ENCODE assay signal across 8 cellular contexts in the genomic region with DNA sequence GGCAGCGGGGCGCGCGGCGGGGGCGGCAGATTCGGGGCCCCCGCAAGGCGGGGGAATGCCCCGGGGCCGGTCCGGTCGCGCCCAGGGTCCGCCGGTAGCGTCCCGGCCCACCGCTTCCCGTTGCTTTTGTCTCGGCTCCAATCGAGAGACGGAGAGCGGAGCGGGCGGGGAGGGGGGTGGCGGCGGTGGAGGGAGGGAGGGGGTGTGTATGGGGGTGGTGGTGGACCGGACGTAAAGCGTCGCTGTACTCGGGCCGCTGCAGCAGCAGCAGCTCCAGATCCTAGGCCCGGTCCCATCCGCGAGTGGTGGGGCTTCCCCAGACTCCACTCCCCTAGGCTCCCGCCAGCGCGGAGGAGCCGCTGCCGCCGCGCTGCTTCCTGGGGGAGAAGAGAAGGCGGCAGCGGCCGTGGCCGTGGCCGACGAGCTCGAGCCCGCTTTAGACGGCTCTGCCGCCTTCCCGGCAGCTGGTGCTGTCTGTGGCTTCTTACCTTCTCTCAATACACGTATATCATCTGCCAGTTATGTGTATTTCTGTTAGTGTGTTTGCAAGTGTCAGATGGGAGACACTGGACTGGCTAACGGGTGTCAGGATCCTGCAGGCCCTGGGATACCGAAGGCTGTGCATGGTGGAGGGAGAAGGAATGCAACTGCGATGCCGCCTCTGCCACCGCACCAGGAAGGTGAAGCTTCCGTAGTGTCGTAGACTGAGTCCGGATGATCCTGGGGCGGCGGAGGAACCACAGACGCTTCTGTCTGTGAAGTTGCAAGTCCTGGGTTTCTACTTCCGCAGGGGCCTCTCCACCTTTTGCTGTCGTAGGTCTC. TPM values are rescaled to one million over a fixed set of nuclear protein-coding genes. Genes with fewer than 3 reads are reported as not detected.
A peak's percentile ranks its signal among the peaks of the same experiment; 100 is the strongest.
DNase-seq lines count a peak whose midpoint lies in the region; ATAC-seq and TF ChIP-seq lines count a peak whose summit lies in the region.

No MANE protein-coding gene starts in this region.

- H3K27ac ChIP-seq in duodenal mucosa (ENCODE audit: low read depth, low read length) (peak overlapping the region; percentile 98), lower lobe of right lung (peak overlapping the region; percentile 96)

- ATAC-seq in GM18907 (IDR thresholded peaks at IDR 0.05; ENCODE audit: unreplicated experiment) (peak; percentile 69), HG03108 (IDR thresholded peaks at IDR 0.05; ENCODE audit: unreplicated experiment) (peak; percentile 34), lower lobe of right lung (peak; percentile 90 to 93)

- H3K9ac ChIP-seq in duodenal mucosa (ENCODE audit: low read depth in 1 of 2, low read length in 2 of 2) = peak overlapping the region; percentile 80 to 94

- intact Hi-C loops in lower lobe of right lung (cut with DNase I) = no loop called here

- peak; percentile 61 for DNase-seq in AG10803 (ENCODE audit: low read depth)
- DNase-seq in NCI-H510A treated with DMSO at 0.1 percent for 48 hours (lab: John Stamatoyannopoulos, UW) = peak; percentile 67
- DNase-seq in activated CD4-positive, alpha-beta T cell treated with anti-CD3 and anti-CD28 coated beads, Interleukin-2, amount 50 U/mL, for 4 hours = peak; percentile 57 to 59
- peak; percentile 81 for DNase-seq in lower lobe of right lung
- peak; percentile 23 to 63 (median 36) for DNase-seq in stimulated activated CD4-positive, alpha-beta T cell treated with anti-CD3 and anti-CD28 coated beads, TNF-alpha, amount 100 ng/mL, for 24 hours (ENCODE audit: low read depth in 3 of 3)

- H3K36me3 ChIP-seq in duodenal mucosa (ENCODE audit: control insufficient read depth in 1 of 2, insufficient read depth in 2 of 2, low read length in 2 of 2) (peaks cover 11% of the 10 kb centered on the region in 2 donors), lower lobe of right lung (peaks cover 11% of the 10 kb centered on the region)

- H3K27me3 ChIP-seq in duodenal mucosa (ENCODE audit: control insufficient read depth in 1 of 2, insufficient read depth in 2 of 2, low read length in 2 of 2) (no peaks in the 10 kb centered on the region), lower lobe of right lung (ENCODE audit: low read depth) (no peaks in the 10 kb centered on the region)

- TF ChIP-seq CTCF in AG10803 (conservative IDR thresholded peaks at IDR 0.05; ENCODE audit: low read length) = no peak
- no peak for TF ChIP-seq CTCF in lower lobe of right lung (IDR thresholded peaks at IDR 0.05)

- H3K4me1 ChIP-seq in duodenal mucosa (ENCODE audit: control insufficient read depth in 1 of 2, insufficient read depth in 2 of 2, low read length in 2 of 2) (peaks cover 17 to 42% of the 10 kb centered on the region in 2 donors), lower lobe of right lung (peaks cover 54% of the 10 kb centered on the region)

- peak overlapping the region; percentile 84 for H3K4me3 ChIP-seq in AG10803 (ENCODE audit: low read length)
- H3K4me3 ChIP-seq in duodenal mucosa (ENCODE audit: low read depth in 1 of 2, low read length in 2 of 2) = peak overlapping the region; percentile 93 to 98
- peak overlapping the region; percentile 86 for H3K4me3 ChIP-seq in lower lobe of right lung

- no peaks in the 10 kb centered on the region for H3K9me3 ChIP-seq in duodenal mucosa (ENCODE audit: control insufficient read depth in 1 of 2, low read length in 2 of 2)
- no peaks in the 10 kb centered on the region for H3K9me3 ChIP-seq in lower lobe of right lung

RNA-seq across cellular contexts. Expression of gene CNOT2, which starts 0.5 kb away (rescaled TPM):
- total RNA-seq in lower lobe of right lung = 66.2 TPM

Comparison
In these comparisons a context has a peak if more than half of its experiments do, and no peak if none do; other contexts are left out.
1. Peak in every context shown above with its lines: DNase-seq, ATAC-seq, H3K4me3 ChIP-seq and H3K27ac ChIP-seq.
2. ATAC-seq: peak in every context shown above with its lines; median percentile 92 in lower lobe of right lung; 69 in GM18907; 34 in HG03108.